28 cellular contexts compared by ENCODE assay signal in the genomic region with DNA sequence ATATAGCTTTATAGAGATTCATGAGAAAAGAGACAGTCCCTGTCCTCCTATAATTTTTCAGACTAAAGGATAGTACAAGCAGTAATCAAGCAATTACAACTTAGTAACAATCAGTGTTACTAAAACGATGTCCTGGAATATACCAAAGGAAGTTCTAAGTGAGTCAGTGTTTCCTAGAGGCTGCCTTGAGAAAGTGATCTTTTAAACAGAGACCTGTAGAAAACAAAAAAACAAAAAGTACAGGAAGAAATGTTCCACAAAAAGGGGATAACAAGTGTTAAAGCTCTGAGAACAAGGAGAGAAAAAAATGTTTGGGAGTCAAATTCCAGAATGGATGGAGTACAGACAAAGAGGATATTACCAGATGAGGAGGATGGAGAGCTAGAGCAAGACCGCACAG.
"Had no signal": no experiment of that assay in that cellular context is flagged by ENCODE, and none has a peak within 500 bp of the region (broad histone marks: within the 10 kb centered on the region; RNA-seq: fewer than 3 reads in every experiment).

No MANE protein-coding gene starts in this region.

- H3K79me2 ChIP-seq: hepatocyte had no signal

- H3K9me3 ChIP-seq: esophagus muscularis mucosa, gastrocnemius medialis, thyroid gland, upper lobe of left lung had no signal

- H3K27ac ChIP-seq: brain microvascular endothelial cell, esophagus muscularis mucosa, gastrocnemius medialis, hepatocyte, skin epidermis, thyroid gland, upper lobe of left lung had no signal

- H3K4me1 ChIP-seq: esophagus muscularis mucosa, gastrocnemius medialis, thyroid gland, upper lobe of left lung had no signal

- ATAC-seq: activated CD4-positive, alpha-beta T cell treated with anti-CD3 and anti-CD28 coated beads for 36 hours; activated CD8-positive, alpha-beta memory T cell treated with anti-CD3 and anti-CD28 coated beads, Interleukin-2, amount 10 ng/mL, durations not matched to agents 7 days and 5 days; activated CD8-positive, alpha-beta T cell treated with anti-CD3 and anti-CD28 coated beads, Interleukin-2, amount 10 ng/mL, durations not matched to agents 7 days and 5 days; activated naive CD4-positive, alpha-beta T cell treated with anti-CD3 and anti-CD28 coated beads, Interleukin-2, amount 50 U/mL, for 72 hours; activated T-cell treated with anti-CD3 and anti-CD28 coated beads, Interleukin-2, amount 50 U/mL, for 72 hours; gastrocnemius medialis; left colon; naive thymus-derived CD8-positive, alpha-beta T cell; sciatic nerve; stimulated activated effector memory CD8-positive, alpha-beta T cell treated with anti-CD3 and anti-CD28 coated beads, Interleukin-12 subunit alpha, Interleukin-12 subunit beta, amount 100 ng/mL, for 72 hours; stimulated activated naive CD8-positive, alpha-beta T cell treated with anti-CD3 and anti-CD28 coated beads, Interleukin-15, amount 100 ng/mL, for 72 hours had no signal

- H3K27me3 ChIP-seq: brain microvascular endothelial cell, esophagus muscularis mucosa, gastrocnemius medialis, hepatocyte, thyroid gland, upper lobe of left lung had no signal

- H3K4me2 ChIP-seq: hepatocyte had no signal

- DNase-seq: activated CD4-positive, alpha-beta T cell treated with anti-CD3 and anti-CD28 coated beads for 36 hours; activated CD4-positive, CD25-positive, alpha-beta regulatory T cell; activated CD8-positive, alpha-beta memory T cell treated with anti-CD3 and anti-CD28 coated beads, Interleukin-2, amount 10 ng/mL, durations not matched to agents 7 days and 5 days; activated CD8-positive, alpha-beta T cell treated with anti-CD3 and anti-CD28 coated beads, Interleukin-2, amount 10 ng/mL, durations not matched to agents 7 days and 5 days; activated naive CD4-positive, alpha-beta T cell; activated T-cell treated with anti-CD3 and anti-CD28 coated beads, Interleukin-2, amount 50 U/mL, for 72 hours; anterior cingulate cortex; caudate nucleus; endodermal cell; gastrocnemius medialis; kidney; left colon; mammary epithelial cell; midbrain; naive thymus-derived CD8-positive, alpha-beta T cell; stimulated activated CD4-positive, alpha-beta T cell treated with anti-CD3 and anti-CD28 coated beads, Interleukin-12 subunit alpha, Interleukin-12 subunit beta, amount 100 ng/mL, for 4 hours; stimulated activated CD4-positive, alpha-beta T cell treated with anti-CD3 and anti-CD28 coated beads, Interleukin-4, amount 100 ng/mL, for 1 hour; stimulated activated naive CD8-positive, alpha-beta T cell treated with anti-CD3 and anti-CD28 coated beads, Interleukin-15, amount 100 ng/mL, for 72 hours; T-helper 1 cell; thyroid gland; upper lobe of left lung had no signal

- H3K4me3 ChIP-seq: esophagus muscularis mucosa, gastrocnemius medialis, hepatocyte, skin epidermis, thyroid gland, upper lobe of left lung had no signal

- H2AFZ ChIP-seq: hepatocyte had no signal

- H3K36me3 ChIP-seq: brain microvascular endothelial cell, esophagus muscularis mucosa, gastrocnemius medialis, thyroid gland, upper lobe of left lung had no signal
